11 cellular contexts compared by ENCODE assay signal in genomic region chr18:9594782-9595181, GRCh38. TPM values are rescaled to one million over a fixed set of nuclear protein-coding genes. Genes with fewer than 3 reads are reported as not detected.
A peak's percentile ranks its signal among the peaks of the same experiment; 100 is the strongest.
DNase-seq lines count a peak whose midpoint lies in the region; ATAC-seq and TF ChIP-seq lines count a peak whose summit lies in the region.
"Had no signal": no experiment of that assay in that cellular context is flagged by ENCODE, and none has a peak within 500 bp of the region (broad histone marks: within the 10 kb centered on the region; RNA-seq: fewer than 3 reads in every experiment).

No MANE protein-coding gene starts in this region.

- H3K27me3 ChIP-seq in suprapubic skin = no peaks in the 10 kb centered on the region
- H3K27me3 ChIP-seq in GM23338 (ENCODE audit: insufficient read depth) = no peaks in the 10 kb centered on the region

- H3K79me2 ChIP-seq in GM23338 (replicated peaks; ENCODE audit: insufficient read depth) = peaks cover 59% of the 10 kb centered on the region

- H3K27ac ChIP-seq in epithelial cell of prostate = peak overlapping the region; percentile 75
- peak overlapping the region; percentile 11 for H3K27ac ChIP-seq in suprapubic skin
- H3K27ac ChIP-seq in GM23338 (ENCODE audit: low read depth) = no peak overlapping the region

- DNase-seq in activated T-cell treated with anti-CD3 and anti-CD28 coated beads, Interleukin-2, amount 50 U/mL, for 72 hours = no peak
- DNase-seq in activated T-cell treated with anti-CD3 and anti-CD28 coated beads for 4 hours (no peak), epithelial cell of prostate (ENCODE audit: low read depth, low spot score) (no peak), suprapubic skin (ENCODE audit: low spot score in 2 of 2) (no peak), iPS-NIHi7 (ENCODE audit: extremely low spot score) (no peak), GM23338 (ENCODE audit: low spot score) (no peak), COR-L47 (lab: John Stamatoyannopoulos, UW) (no peak)

- H3K4me3 ChIP-seq in suprapubic skin = no peak overlapping the region
- H3K4me3 ChIP-seq in GM23338 = no peak overlapping the region

- H3K4me1 ChIP-seq in suprapubic skin (peaks cover 25% of the 10 kb centered on the region), GM23338 (ENCODE audit: insufficient read depth) (peaks cover 13% of the 10 kb centered on the region; the same call in 1 of the 2 replicates)

- no peak for ATAC-seq in activated T-cell treated with anti-CD3 and anti-CD28 coated beads, Interleukin-2, amount 50 U/mL, for 72 hours (replicated peaks in 1 of 2)
- peak; percentile 49 for ATAC-seq in HG03439 (IDR thresholded peaks at IDR 0.05; ENCODE audit: unreplicated experiment)
- no peak for ATAC-seq in GM23338

- no peaks in the 10 kb centered on the region for H3K9me2 ChIP-seq in GM23338 (ENCODE audit: insufficient read depth)

- H3K36me3 ChIP-seq in suprapubic skin (peaks cover under 1% of the 10 kb centered on the region), GM23338 (ENCODE audit: insufficient read depth) (no peaks in the 10 kb centered on the region; the same call in 1 of the 2 replicates)

- TF ChIP-seq EP300 in suprapubic skin (IDR thresholded peaks at IDR 0.05) = no peak

- no peak overlapping the region for H3K4me2 ChIP-seq in GM23338

- no peaks in the 10 kb centered on the region for H3K9me3 ChIP-seq in suprapubic skin

- no peak overlapping the region for H2AFZ ChIP-seq in GM23338

- no peaks in the 10 kb centered on the region for H3F3A ChIP-seq in GM23338 (replicated peaks; ENCODE audit: low read depth)

- H3K9me3 Mint-ChIP-seq in activated T-cell treated with anti-CD3 and anti-CD28 coated beads, Interleukin-2, amount 50 U/mL, for 72 hours = peaks cover 9 to 11% of the 10 kb centered on the region in 2 donors
- H3K9me3 Mint-ChIP-seq in GM23338 = peaks cover 3% of the 10 kb centered on the region; the same call in 1 of the 3 replicates

- H4K20me1 ChIP-seq in GM23338 (replicated peaks; ENCODE audit: insufficient read depth) = peaks cover 6% of the 10 kb centered on the region; the same call in 1 of the 2 replicates

- WGBS in suprapubic skin = 35% methylated on average over 1 of the region's 1 CpG

- peak overlapping the region in 1 of 2 donors; percentile 23 for H3K4me3 Mint-ChIP-seq in activated T-cell treated with anti-CD3 and anti-CD28 coated beads, Interleukin-2, amount 50 U/mL, for 72 hours
- no peak overlapping the region for H3K4me3 Mint-ChIP-seq in GM23338
- H3K4me3 Mint-ChIP-seq: activated T-helper 1 cell treated with anti-CD3 and anti-CD28 coated beads, Interleukin-12 subunit alpha, Interleukin-12 subunit beta, Interleukin-2, Interleukin-4 antibody, amounts not matched to agents 30 ng/mL and 10 ng/mL and 1 ng/mL, durations not matched to agents 14 hours and 24 hours and 36 hours; stimulated activated naive CD8-positive, alpha-beta T cell treated with anti-CD3 and anti-CD28 coated beads, Interleukin-15, Interleukin-2, amounts not matched to agents 100 ng/mL and 50 ng/mL, for 24 hours had no signal

- no peak for TF ChIP-seq POLR2A in suprapubic skin (IDR thresholded peaks at IDR 0.05)

- no peaks in the 10 kb centered on the region for H3K27me3 Mint-ChIP-seq in activated T-cell treated with anti-CD3 and anti-CD28 coated beads, Interleukin-2, amount 50 U/mL, for 72 hours (ENCODE audit: low read depth)
- peaks cover 2% of the 10 kb centered on the region for H3K27me3 Mint-ChIP-seq in GM23338 (ENCODE audit: insufficient read depth, low read depth, poor library complexity)
- H3K27me3 Mint-ChIP-seq: progenitor cell of endocrine pancreas; stimulated activated naive CD8-positive, alpha-beta T cell treated with anti-CD3 and anti-CD28 coated beads, Interleukin-15, Interleukin-2, amounts not matched to agents 100 ng/mL and 50 ng/mL, for 24 hours had no signal

- H3K4me1 Mint-ChIP-seq in activated T-cell treated with anti-CD3 and anti-CD28 coated beads, Interleukin-2, amount 50 U/mL, for 72 hours (ENCODE audit: low read depth) = peaks cover 23% of the 10 kb centered on the region
- H3K4me1 Mint-ChIP-seq in GM23338 = 0 out of 3 replicates have a peak, but pooled peaks cover 6% of the 10 kb centered on the region

- peak overlapping the region; percentile 45 for H3K27ac Mint-ChIP-seq in activated T-cell treated with anti-CD3 and anti-CD28 coated beads, Interleukin-2, amount 50 U/mL, for 72 hours
- H3K27ac Mint-ChIP-seq in GM23338 = no peak overlapping the region
- H3K27ac Mint-ChIP-seq: activated T-helper 1 cell treated with anti-CD3 and anti-CD28 coated beads, Interleukin-12 subunit alpha, Interleukin-12 subunit beta, Interleukin-2, Interleukin-4 antibody, amounts not matched to agents 30 ng/mL and 10 ng/mL and 1 ng/mL, durations not matched to agents 14 hours and 24 hours and 36 hours; progenitor cell of endocrine pancreas; stimulated activated naive CD8-positive, alpha-beta T cell treated with anti-CD3 and anti-CD28 coated beads, Interleukin-15, Interleukin-2, amounts not matched to agents 100 ng/mL and 50 ng/mL, for 24 hours had no signal

- no peak for TF ChIP-seq CTCF in suprapubic skin (IDR thresholded peaks at IDR 0.05)
- no peak for TF ChIP-seq CTCF in GM23338 (conservative IDR thresholded peaks at IDR 0.05; ENCODE audit: low read depth in 2 of 2)

- peaks cover 13 to 18% of the 10 kb centered on the region in 2 donors for H3K36me3 Mint-ChIP-seq in activated T-cell treated with anti-CD3 and anti-CD28 coated beads, Interleukin-2, amount 50 U/mL, for 72 hours (ENCODE audit: insufficient read depth in 2 of 2)
- H3K36me3 Mint-ChIP-seq in GM23338 (ENCODE audit: low read depth) = peaks cover 25% of the 10 kb centered on the region

TF ChIP-seq in GM23338, 12 proteins besides CTCF, POLR2A, EP300 and RAD21:
- TF ChIP-seq POLR2AphosphoS5 (IDR thresholded peaks at IDR 0.05; ENCODE audit: low read depth) = no peak
- no peak for TF ChIP-seq EZH2phosphoT487 (IDR thresholded peaks at IDR 0.05; ENCODE audit: unreplicated experiment)

RNA-seq across cellular contexts. Expression of gene PPP4R1, which starts 19.6 kb away (rescaled TPM):
- total RNA-seq in activated T-cell treated with anti-CD3 and anti-CD28 coated beads, Interleukin-2, amount 50 U/mL, for 72 hours = 10 to 100 TPM; 17.5 to 23.7 TPM
- total RNA-seq in suprapubic skin = 100 to 1,000 TPM in 3 of 4 donors, 10 to 100 TPM in 1; 82.3 to 153 (median 113) TPM
- total RNA-seq in GM23338 (2014; rRNA removed; shearing (Covaris generic)) = 79.4 and 91.9 TPM in 2 replicates
- 18.1 and 18.7 TPM in 2 replicates for polyA plus RNA-seq in GM23338 (2016; fragmentation: Nextera tagmentation; extraction: Ambion mirVana)
